Comparison of ENCODE assay signal across 1 cellular context in the genomic region with DNA sequence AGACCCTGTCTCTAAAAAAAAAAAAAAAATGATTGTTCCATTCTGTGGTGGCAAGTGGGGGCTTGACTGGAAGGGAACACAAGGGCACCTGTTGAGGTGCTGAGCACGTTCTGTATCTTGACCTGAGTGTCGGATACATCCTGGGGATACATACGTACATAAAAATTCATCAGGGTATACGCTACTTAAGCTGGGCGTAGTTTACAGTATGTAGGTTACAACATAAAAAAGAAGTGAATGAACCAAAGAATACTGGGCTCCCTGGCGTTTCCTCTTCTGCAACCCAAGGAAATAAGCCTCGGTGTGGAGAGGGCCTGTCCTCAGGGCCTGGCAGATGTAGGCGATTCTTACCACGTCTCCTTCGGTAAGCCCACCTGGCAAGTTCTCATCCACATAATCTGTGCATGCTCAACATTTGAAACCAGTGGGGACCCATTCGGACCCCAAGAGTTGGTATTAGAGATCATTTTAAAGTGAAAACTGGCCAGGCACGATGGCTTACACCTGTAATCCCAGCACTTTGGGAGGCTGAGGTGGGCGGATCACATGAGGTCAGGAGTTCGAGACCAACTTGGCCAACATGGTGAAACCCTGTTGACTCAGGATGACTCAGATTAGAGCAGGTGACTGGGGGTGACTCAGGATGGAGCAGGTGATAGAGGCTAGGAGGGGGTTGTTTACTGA.
TF ChIP-seq lines count a peak whose summit lies in the region.

No MANE protein-coding gene starts in this region.

TF ChIP-seq in K562, 482 proteins besides CTCF, POLR2A, EP300 and RAD21 (continued from another document and continues in another):
- TF ChIP-seq FOXK2 (conservative IDR thresholded peaks at IDR 0.05 in 1 of 2, IDR thresholded peaks at IDR 0.05 in 1 of 2; ENCODE audit: low read depth in 2 of 2): peak; percentile 95 to 98; a peak in 3 of 4 replicates
- TF ChIP-seq BHLHE40 (IDR thresholded peaks at IDR 0.05; ENCODE audit: low read length): peak; percentile 88
- TF ChIP-seq KLF13 (tag; IDR thresholded peaks at IDR 0.05; ENCODE audit: borderline replicate concordance, low read depth): peak; percentile 46; the same call in 1 of the 2 replicates
- TF ChIP-seq, protein P1, sequence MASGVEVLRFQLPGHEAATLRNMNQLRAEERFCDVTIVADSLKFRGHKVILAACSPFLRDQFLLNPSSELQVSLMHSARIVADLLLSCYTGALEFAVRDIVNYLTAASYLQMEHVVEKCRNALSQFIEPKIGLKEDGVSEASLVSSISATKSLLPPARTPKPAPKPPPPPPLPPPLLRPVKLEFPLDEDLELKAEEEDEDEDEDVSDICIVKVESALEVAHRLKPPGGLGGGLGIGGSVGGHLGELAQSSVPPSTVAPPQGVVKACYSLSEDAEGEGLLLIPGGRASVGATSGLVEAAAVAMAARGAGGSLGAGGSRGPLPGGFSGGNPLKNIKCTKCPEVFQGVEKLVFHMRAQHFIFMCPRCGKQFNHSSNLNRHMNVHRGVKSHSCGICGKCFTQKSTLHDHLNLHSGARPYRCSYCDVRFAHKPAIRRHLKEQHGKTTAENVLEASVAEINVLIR (CRISPR knock-in tag; IDR thresholded peaks at IDR 0.05): no peak
- no peak for TF ChIP-seq TGIF2 (CRISPR knock-in tag; IDR thresholded peaks at IDR 0.05)
- no peak for TF ChIP-seq HNRNPLL (IDR thresholded peaks at IDR 0.05; ENCODE audit: low read depth, low read length, poor library complexity, severe bottlenecking)
- TF ChIP-seq, protein P2, sequence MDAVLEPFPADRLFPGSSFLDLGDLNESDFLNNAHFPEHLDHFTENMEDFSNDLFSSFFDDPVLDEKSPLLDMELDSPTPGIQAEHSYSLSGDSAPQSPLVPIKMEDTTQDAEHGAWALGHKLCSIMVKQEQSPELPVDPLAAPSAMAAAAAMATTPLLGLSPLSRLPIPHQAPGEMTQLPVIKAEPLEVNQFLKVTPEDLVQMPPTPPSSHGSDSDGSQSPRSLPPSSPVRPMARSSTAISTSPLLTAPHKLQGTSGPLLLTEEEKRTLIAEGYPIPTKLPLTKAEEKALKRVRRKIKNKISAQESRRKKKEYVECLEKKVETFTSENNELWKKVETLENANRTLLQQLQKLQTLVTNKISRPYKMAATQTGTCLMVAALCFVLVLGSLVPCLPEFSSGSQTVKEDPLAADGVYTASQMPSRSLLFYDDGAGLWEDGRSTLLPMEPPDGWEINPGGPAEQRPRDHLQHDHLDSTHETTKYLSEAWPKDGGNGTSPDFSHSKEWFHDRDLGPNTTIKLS (IDR thresholded peaks at IDR 0.05; ENCODE audit: borderline replicate concordance, low read depth): no peak
- no peak for TF ChIP-seq CREBBP (IDR thresholded peaks at IDR 0.05; ENCODE audit: low read depth, low read length)
- TF ChIP-seq JUN (IDR thresholded peaks at IDR 0.05; ENCODE audit: borderline replicate concordance, low read depth, low read length): peak; percentile 99
- peak; percentile 72; the same call in 1 of the 2 replicates for TF ChIP-seq JUN (CRISPR knock-in tag; IDR thresholded peaks at IDR 0.05; ENCODE audit: borderline replicate concordance)
- TF ChIP-seq ZBTB49 (CRISPR knock-in tag; IDR thresholded peaks at IDR 0.05; ENCODE audit: borderline replicate concordance): no peak
- no peak for TF ChIP-seq ZNF232 (CRISPR knock-in tag; IDR thresholded peaks at IDR 0.05)
- TF ChIP-seq SMAD3 (CRISPR knock-in tag; conservative IDR thresholded peaks at IDR 0.05): no peak
- 0 out of 2 replicates have a peak, but pooled peaks have one; percentile 1 for TF ChIP-seq ZNF561 (CRISPR knock-in tag; conservative IDR thresholded peaks at IDR 0.05)
- TF ChIP-seq SETDB1 (IDR thresholded peaks at IDR 0.05; ENCODE audit: low read length): no peak
- peak; percentile 81 for TF ChIP-seq L3MBTL2 (IDR thresholded peaks at IDR 0.05)
- TF ChIP-seq ZSCAN29 (IDR thresholded peaks at IDR 0.05): no peak
- TF ChIP-seq, protein P3, sequence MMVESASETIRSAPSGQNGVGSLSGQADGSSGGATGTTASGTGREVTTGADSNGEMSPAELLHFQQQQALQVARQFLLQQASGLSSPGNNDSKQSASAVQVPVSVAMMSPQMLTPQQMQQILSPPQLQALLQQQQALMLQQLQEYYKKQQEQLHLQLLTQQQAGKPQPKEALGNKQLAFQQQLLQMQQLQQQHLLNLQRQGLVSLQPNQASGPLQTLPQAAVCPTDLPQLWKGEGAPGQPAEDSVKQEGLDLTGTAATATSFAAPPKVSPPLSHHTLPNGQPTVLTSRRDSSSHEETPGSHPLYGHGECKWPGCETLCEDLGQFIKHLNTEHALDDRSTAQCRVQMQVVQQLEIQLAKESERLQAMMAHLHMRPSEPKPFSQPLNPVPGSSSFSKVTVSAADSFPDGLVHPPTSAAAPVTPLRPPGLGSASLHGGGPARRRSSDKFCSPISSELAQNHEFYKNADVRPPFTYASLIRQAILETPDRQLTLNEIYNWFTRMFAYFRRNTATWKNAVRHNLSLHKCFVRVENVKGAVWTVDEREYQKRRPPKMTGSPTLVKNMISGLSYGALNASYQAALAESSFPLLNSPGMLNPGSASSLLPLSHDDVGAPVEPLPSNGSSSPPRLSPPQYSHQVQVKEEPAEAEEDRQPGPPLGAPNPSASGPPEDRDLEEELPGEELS (CRISPR knock-in tag; IDR thresholded peaks at IDR 0.05; ENCODE audit: borderline replicate concordance): no peak; the same call in 1 of the 2 replicates
- no peak for TF ChIP-seq ATF4 (CRISPR knock-in tag; IDR thresholded peaks at IDR 0.05)
- TF ChIP-seq GTF2B (IDR thresholded peaks at IDR 0.05; ENCODE audit: extremely low read depth, insufficient read length): no peak
- TF ChIP-seq PTRF (tag; IDR thresholded peaks at IDR 0.05): no peak
- peak; percentile 3 for TF ChIP-seq ZNF146 (CRISPR knock-in tag; IDR thresholded peaks at IDR 0.05; ENCODE audit: unreplicated experiment)
- TF ChIP-seq, protein P4, sequence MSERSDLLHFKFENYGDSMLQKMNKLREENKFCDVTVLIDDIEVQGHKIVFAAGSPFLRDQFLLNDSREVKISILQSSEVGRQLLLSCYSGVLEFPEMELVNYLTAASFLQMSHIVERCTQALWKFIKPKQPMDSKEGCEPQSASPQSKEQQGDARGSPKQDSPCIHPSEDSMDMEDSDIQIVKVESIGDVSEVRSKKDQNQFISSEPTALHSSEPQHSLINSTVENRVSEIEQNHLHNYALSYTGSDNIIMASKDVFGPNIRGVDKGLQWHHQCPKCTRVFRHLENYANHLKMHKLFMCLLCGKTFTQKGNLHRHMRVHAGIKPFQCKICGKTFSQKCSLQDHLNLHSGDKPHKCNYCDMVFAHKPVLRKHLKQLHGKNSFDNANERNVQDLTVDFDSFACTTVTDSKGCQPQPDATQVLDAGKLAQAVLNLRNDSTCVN (CRISPR knock-in tag; IDR thresholded peaks at IDR 0.05): no peak
- TF ChIP-seq TFE3 (CRISPR knock-in tag; IDR thresholded peaks at IDR 0.05): no peak
- TF ChIP-seq, protein P5, sequence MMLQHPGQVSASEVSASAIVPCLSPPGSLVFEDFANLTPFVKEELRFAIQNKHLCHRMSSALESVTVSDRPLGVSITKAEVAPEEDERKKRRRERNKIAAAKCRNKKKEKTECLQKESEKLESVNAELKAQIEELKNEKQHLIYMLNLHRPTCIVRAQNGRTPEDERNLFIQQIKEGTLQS (IDR thresholded peaks at IDR 0.05): peak; percentile 100
- TF ChIP-seq, protein P5 (CRISPR knock-in tag; conservative IDR thresholded peaks at IDR 0.05): peak; percentile 90
- no peak for TF ChIP-seq XRCC5 (IDR thresholded peaks at IDR 0.05; ENCODE audit: low read depth, low read length)
- no peak for TF ChIP-seq DNMT1 (IDR thresholded peaks at IDR 0.05)
- no peak for TF ChIP-seq ZNF518B (CRISPR knock-in tag; IDR thresholded peaks at IDR 0.05)
- TF ChIP-seq BDP1 (IDR thresholded peaks at IDR 0.05; ENCODE audit: insufficient read depth, insufficient read length): no peak
- no peak for TF ChIP-seq ZNF324 (CRISPR knock-in tag; IDR thresholded peaks at IDR 0.05)
- no peak for TF ChIP-seq RFX7 (CRISPR knock-in tag; IDR thresholded peaks at IDR 0.05)
- peak; percentile 27 for TF ChIP-seq CHD1 (IDR thresholded peaks at IDR 0.05; ENCODE audit: low read length)
- 0 out of 2 replicates have a peak, but pooled peaks have one; percentile 19 for TF ChIP-seq CREM (IDR thresholded peaks at IDR 0.05; ENCODE audit: low read depth)
- TF ChIP-seq TAF1 (IDR thresholded peaks at IDR 0.05; ENCODE audit: control insufficient read depth, extremely low read depth, insufficient read depth, low read length, severe bottlenecking): no peak
- TF ChIP-seq, protein P6, sequence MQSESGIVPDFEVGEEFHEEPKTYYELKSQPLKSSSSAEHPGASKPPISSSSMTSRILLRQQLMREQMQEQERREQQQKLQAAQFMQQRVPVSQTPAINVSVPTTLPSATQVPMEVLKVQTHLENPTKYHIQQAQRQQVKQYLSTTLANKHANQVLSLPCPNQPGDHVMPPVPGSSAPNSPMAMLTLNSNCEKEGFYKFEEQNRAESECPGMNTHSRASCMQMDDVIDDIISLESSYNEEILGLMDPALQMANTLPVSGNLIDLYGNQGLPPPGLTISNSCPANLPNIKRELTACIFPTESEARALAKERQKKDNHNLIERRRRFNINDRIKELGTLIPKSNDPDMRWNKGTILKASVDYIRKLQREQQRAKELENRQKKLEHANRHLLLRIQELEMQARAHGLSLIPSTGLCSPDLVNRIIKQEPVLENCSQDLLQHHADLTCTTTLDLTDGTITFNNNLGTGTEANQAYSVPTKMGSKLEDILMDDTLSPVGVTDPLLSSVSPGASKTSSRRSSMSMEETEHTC (IDR thresholded peaks at IDR 0.05): peak; percentile 92
- no peak for TF ChIP-seq TAF9B (IDR thresholded peaks at IDR 0.05; ENCODE audit: partially characterized antibody)
- TF ChIP-seq MTA1 (IDR thresholded peaks at IDR 0.05; ENCODE audit: borderline replicate concordance): peak; percentile 89
- TF ChIP-seq ETS2 (tag; IDR thresholded peaks at IDR 0.05; ENCODE audit: borderline replicate concordance, poor library complexity, severe bottlenecking): no peak
